1 cellular context compared by ENCODE assay signal in genomic region chr14:30980106-30980704, GRCh38.
A peak's percentile ranks its signal among the peaks of the same experiment; 100 is the strongest.
TF ChIP-seq lines count a peak whose summit lies in the region.
"Not testable (repeated sequence)": the region's sequence is repeated elsewhere in the genome, so short reads cannot be mapped to it uniquely, and the experiment has no call there.

No MANE protein-coding gene starts in this region.

TF ChIP-seq in HepG2, 621 proteins besides CTCF, POLR2A, EP300 and RAD21 (continues in another document):
- TF ChIP-seq AHR (CRISPR knock-in tag; IDR thresholded peaks at IDR 0.05) (0 out of 2 replicates have a peak, but pooled peaks have one; percentile 60), ERF (CRISPR knock-in tag; IDR thresholded peaks at IDR 0.05) (peak; percentile 49; the same call in 1 of the 2 replicates), RXRB (CRISPR knock-in tag; IDR thresholded peaks at IDR 0.05; ENCODE audit: borderline replicate concordance) (peak; percentile 35; the same call in 1 of the 2 replicates), AKNA (CRISPR knock-in tag; IDR thresholded peaks at IDR 0.05; ENCODE audit: borderline replicate concordance) (0 out of 2 replicates have a peak, but pooled peaks have one; percentile 43), MLXIP (CRISPR knock-in tag; IDR thresholded peaks at IDR 0.05; ENCODE audit: borderline replicate concordance) (0 out of 2 replicates have a peak, but pooled peaks have one; percentile 27), DZIP1 (CRISPR knock-in tag; IDR thresholded peaks at IDR 0.05) (peak; percentile 56; the same call in 1 of the 2 replicates), FOXJ3 (CRISPR knock-in tag; IDR thresholded peaks at IDR 0.05; ENCODE audit: borderline replicate concordance) (peak; percentile 6; the same call in 1 of the 2 replicates), CBX2 (CRISPR knock-in tag; IDR thresholded peaks at IDR 0.05; ENCODE audit: low read depth) (peak; percentile 30; the same call in 1 of the 2 replicates), CSRNP1 (CRISPR knock-in tag; IDR thresholded peaks at IDR 0.05) (peak; percentile 55; the same call in 1 of the 2 replicates), ZNF124 (CRISPR knock-in tag; IDR thresholded peaks at IDR 0.05) (0 out of 2 replicates have a peak, but pooled peaks have one; percentile 68), CREB3 (CRISPR knock-in tag; IDR thresholded peaks at IDR 0.05) (peak; percentile 14; the same call in 1 of the 2 replicates), DRAP1 (CRISPR knock-in tag; IDR thresholded peaks at IDR 0.05) (peak; percentile 50; the same call in 1 of the 2 replicates), SRY (CRISPR knock-in tag; IDR thresholded peaks at IDR 0.05) (0 out of 2 replicates have a peak, but pooled peaks have one; percentile 22), ZBTB38 (CRISPR knock-in tag; IDR thresholded peaks at IDR 0.05) (peak; percentile 65; the same call in 1 of the 2 replicates), RBM22 (optimal IDR thresholded peaks at IDR 0.05; ENCODE audit: low read length) (peak; percentile 26), ISL2 (CRISPR knock-in tag; IDR thresholded peaks at IDR 0.05) (0 out of 2 replicates have a peak, but pooled peaks have one; percentile 43), ZNF350 (CRISPR knock-in tag; IDR thresholded peaks at IDR 0.05; ENCODE audit: borderline replicate concordance, low read depth) (peak; percentile 54; the same call in 1 of the 2 replicates), ELF3 (CRISPR knock-in tag; IDR thresholded peaks at IDR 0.05) (peak; percentile 31; the same call in 1 of the 2 replicates), KDM5B (CRISPR knock-in tag; IDR thresholded peaks at IDR 0.05; ENCODE audit: borderline replicate concordance) (0 out of 2 replicates have a peak, but pooled peaks have one; percentile 24), ZNF33B (CRISPR knock-in tag; IDR thresholded peaks at IDR 0.05) (peak; percentile 60; the same call in 1 of the 2 replicates), ZNF205 (CRISPR knock-in tag; IDR thresholded peaks at IDR 0.05) (peak; percentile 66; the same call in 1 of the 2 replicates), ZNF598 (CRISPR knock-in tag; IDR thresholded peaks at IDR 0.05; ENCODE audit: borderline replicate concordance) (peak; percentile 91; the same call in 1 of the 2 replicates), ZNF770 (CRISPR knock-in tag; IDR thresholded peaks at IDR 0.05) (peak; percentile 70; the same call in 1 of the 2 replicates), THYN1 (CRISPR knock-in tag; IDR thresholded peaks at IDR 0.05; ENCODE audit: borderline replicate concordance, low read depth) (0 out of 2 replicates have a peak, but pooled peaks have one; percentile 71), ZFY (CRISPR knock-in tag; IDR thresholded peaks at IDR 0.05) (0 out of 2 replicates have a peak, but pooled peaks have one; percentile 1), ZNF224 (CRISPR knock-in tag; IDR thresholded peaks at IDR 0.05) (peak; percentile 47; the same call in 1 of the 2 replicates), HMGXB4 (CRISPR knock-in tag; IDR thresholded peaks at IDR 0.05; ENCODE audit: borderline replicate concordance in 1 of 2, low read depth in 1 of 2) (peak in 1 of 2 experiments; percentile 58; a peak in 2 of 4 replicates), ARID3A (IDR thresholded peaks at IDR 0.05; ENCODE audit: low read depth, low read length) (peak; percentile 99), ZMYM3 (CRISPR knock-in tag; IDR thresholded peaks at IDR 0.05) (0 out of 2 replicates have a peak, but pooled peaks have one; percentile 33), STAG1 (CRISPR knock-in tag; IDR thresholded peaks at IDR 0.05) (peak; percentile 89), SMAD3 (CRISPR knock-in tag; IDR thresholded peaks at IDR 0.05) (0 out of 2 replicates have a peak, but pooled peaks have one; percentile 18), ZNF83 (CRISPR knock-in tag; IDR thresholded peaks at IDR 0.05; ENCODE audit: borderline replicate concordance) (0 out of 2 replicates have a peak, but pooled peaks have one; percentile 40), KLF16 (CRISPR knock-in tag; IDR thresholded peaks at IDR 0.05) (peak in 1 of 2 experiments; percentile 59; a peak in 1 of 4 replicates), NCOR1 (IDR thresholded peaks at IDR 0.05; ENCODE audit: borderline replicate concordance, low read length) (0 out of 2 replicates have a peak, but pooled peaks have one; percentile 6), NRL (CRISPR knock-in tag; IDR thresholded peaks at IDR 0.05; ENCODE audit: borderline replicate concordance) (0 out of 2 replicates have a peak, but pooled peaks have one; percentile 28), ZNF891 (CRISPR knock-in tag; IDR thresholded peaks at IDR 0.05) (0 out of 2 replicates have a peak, but pooled peaks have one; percentile 72)
- not testable (repeated sequence) for TF ChIP-seq CBX2 (IDR thresholded peaks at IDR 0.05; ENCODE audit: low read depth, low read length)
